8 cellular contexts compared by ENCODE assay signal in the genomic region with DNA sequence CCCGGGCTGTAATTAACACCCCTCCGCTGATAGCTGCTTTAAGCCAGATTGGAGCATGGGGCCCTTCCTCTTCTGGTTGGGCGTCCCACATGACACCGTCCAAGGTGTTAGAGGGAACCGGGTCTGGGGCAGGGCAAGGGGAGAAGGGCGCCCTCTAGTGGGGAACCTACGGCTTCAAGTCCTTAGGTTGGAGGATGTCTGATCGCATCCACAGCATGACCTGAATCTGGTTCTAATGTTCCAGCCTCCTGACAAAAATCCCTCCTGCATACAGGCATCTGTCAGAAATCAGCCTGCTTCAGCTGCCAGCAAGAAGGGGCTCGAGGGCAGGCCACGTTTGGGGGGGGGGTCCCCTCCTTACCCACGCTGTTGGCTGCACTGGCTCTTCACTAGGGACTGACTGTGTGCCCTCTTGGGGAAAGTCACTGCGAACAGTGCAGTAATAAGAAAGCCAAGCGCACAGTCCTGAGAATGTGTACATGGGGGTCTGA.
A peak's percentile ranks its signal among the peaks of the same experiment; 100 is the strongest.
DNase-seq lines count a peak whose midpoint lies in the region; ATAC-seq and FAIRE-seq lines count a peak whose summit lies in the region.

No MANE protein-coding gene starts in this region.

- no peaks in the 10 kb centered on the region for H3K36me3 Mint-ChIP-seq in activated T-cell treated with anti-CD3 and anti-CD28 coated beads, Interleukin-2, amount 50 U/mL, for 72 hours (ENCODE audit: insufficient read depth in 2 of 2)

- H3K9me3 Mint-ChIP-seq in activated T-cell treated with anti-CD3 and anti-CD28 coated beads, Interleukin-2, amount 50 U/mL, for 72 hours = no peaks in the 10 kb centered on the region

- H3K4me1 ChIP-seq in small intestine (ENCODE audit: control insufficient read depth in 2 of 2, insufficient read depth in 1 of 2, low read depth in 1 of 2, low read length in 1 of 2) = no peaks in the 10 kb centered on the region

- H3K27me3 Mint-ChIP-seq in activated T-cell treated with anti-CD3 and anti-CD28 coated beads, Interleukin-2, amount 50 U/mL, for 72 hours (ENCODE audit: low read depth) = no peaks in the 10 kb centered on the region

- intact Hi-C loops in left cardiac atrium (cut with DNase I) = no loop called here

- WGBS in small intestine, 3 donors = 25 to 37% (median 31%) methylated on average over 13 of the region's 13 CpGs

- ATAC-seq in activated T-cell treated with anti-CD3 and anti-CD28 coated beads, Interleukin-2, amount 50 U/mL, for 72 hours (replicated peaks in 1 of 2) = peak; percentile 63 to 69
- ATAC-seq in left cardiac atrium (peak; percentile 83 to 95), GM18511 (IDR thresholded peaks at IDR 0.05; ENCODE audit: unreplicated experiment) (no peak)

- DNase-seq in AML-193 (lab: John Stamatoyannopoulos, UW) (peak; percentile 29 to 58), GM19240 (ENCODE audit: insufficient read length, low spot score) (peak; percentile 58), NCI-H526 treated with DMSO at 0.1 percent for 48 hours (lab: John Stamatoyannopoulos, UW) (peak; percentile 92), left cardiac atrium (peak; percentile 53), small intestine (peak; percentile 50), occipital lobe (lab: John Stamatoyannopoulos, UW) (no peak)
- DNase-seq in activated T-cell treated with anti-CD3 and anti-CD28 coated beads, Interleukin-2, amount 50 U/mL, for 72 hours = peak; percentile 58 to 61

- H3K27me3 ChIP-seq in small intestine (ENCODE audit: control insufficient read depth in 2 of 2, insufficient read depth in 2 of 2, low read length in 2 of 2) = peaks cover 0 to 2% of the 10 kb centered on the region in 2 donors

- H3K27ac ChIP-seq in small intestine (ENCODE audit: low read depth in 1 of 2, low read length in 1 of 2) = no peak overlapping the region

- no peak overlapping the region for H3K27ac Mint-ChIP-seq in activated T-cell treated with anti-CD3 and anti-CD28 coated beads, Interleukin-2, amount 50 U/mL, for 72 hours

- H3K4me3 ChIP-seq in small intestine (ENCODE audit: low read depth in 1 of 2, low read length in 2 of 2) = no peak overlapping the region

- FAIRE-seq in small intestine (lab: Jason Lieb, UNC) = no peak

- H3K36me3 ChIP-seq in small intestine (ENCODE audit: control insufficient read depth in 2 of 2, insufficient read depth in 2 of 2, low read length in 2 of 2) = no peaks in the 10 kb centered on the region

- no peaks in the 10 kb centered on the region for H3K4me1 Mint-ChIP-seq in activated T-cell treated with anti-CD3 and anti-CD28 coated beads, Interleukin-2, amount 50 U/mL, for 72 hours (ENCODE audit: low read depth)

- H3K9me3 ChIP-seq in small intestine (ENCODE audit: control insufficient read depth, low read depth) = no peaks in the 10 kb centered on the region

- H3K4me3 Mint-ChIP-seq in activated T-cell treated with anti-CD3 and anti-CD28 coated beads, Interleukin-2, amount 50 U/mL, for 72 hours = no peak overlapping the region
